1 cellular context compared by ENCODE assay signal in genomic region chr14:43898709-43899108, GRCh38.
TF ChIP-seq lines count a peak whose summit lies in the region.

No MANE protein-coding gene starts in this region.

TF ChIP-seq in H1, 55 proteins besides CTCF, POLR2A, EP300 and RAD21 (continued from another document):
- TF ChIP-seq RFX5 (IDR thresholded peaks at IDR 0.05; ENCODE audit: borderline replicate concordance, low read depth, low read length) (no peak), SP1 (IDR thresholded peaks at IDR 0.05; ENCODE audit: low read depth, low read length) (no peak)
